Comparison of ENCODE assay signal across 3 cellular contexts in genomic region chr6:35147101-35147885, GRCh38.
A peak's percentile ranks its signal among the peaks of the same experiment; 100 is the strongest.
TF ChIP-seq lines count a peak whose summit lies in the region.

No MANE protein-coding gene starts in this region.

TF ChIP-seq in HepG2, 621 proteins besides CTCF, POLR2A, EP300 and RAD21:
- no peak for TF ChIP-seq ZNF674 (CRISPR knock-in tag; IDR thresholded peaks at IDR 0.05; ENCODE audit: low read depth)
- TF ChIP-seq MAFK (conservative IDR thresholded peaks at IDR 0.05 in 1 of 2, IDR thresholded peaks at IDR 0.05 in 1 of 2; ENCODE audit: low read length in 2 of 2) = peak; percentile 17 to 34; a peak in 2 of 4 replicates

TF ChIP-seq in H1, 55 proteins besides CTCF, POLR2A, EP300 and RAD21:
- no peak for TF ChIP-seq CTBP2 (IDR thresholded peaks at IDR 0.05; ENCODE audit: borderline replicate concordance, insufficient read depth, insufficient read length, low read length)
- TF ChIP-seq, protein P1, sequence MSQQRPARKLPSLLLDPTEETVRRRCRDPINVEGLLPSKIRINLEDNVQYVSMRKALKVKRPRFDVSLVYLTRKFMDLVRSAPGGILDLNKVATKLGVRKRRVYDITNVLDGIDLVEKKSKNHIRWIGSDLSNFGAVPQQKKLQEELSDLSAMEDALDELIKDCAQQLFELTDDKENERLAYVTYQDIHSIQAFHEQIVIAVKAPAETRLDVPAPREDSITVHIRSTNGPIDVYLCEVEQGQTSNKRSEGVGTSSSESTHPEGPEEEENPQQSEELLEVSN (IDR thresholded peaks at IDR 0.05) = no peak
- TF ChIP-seq JUN (IDR thresholded peaks at IDR 0.05; ENCODE audit: low read depth, low read length) = no peak
- TF ChIP-seq HDAC2 (IDR thresholded peaks at IDR 0.05; ENCODE audit: borderline replicate concordance in 1 of 2, low read depth in 2 of 2, low read length in 2 of 2) = no peak
- no peak for TF ChIP-seq TCF12 (IDR thresholded peaks at IDR 0.05; ENCODE audit: low read depth, low read length)
- no peak for TF ChIP-seq CBX8 (IDR thresholded peaks at IDR 0.05; ENCODE audit: borderline replicate concordance, low read depth, low read length)
- no peak for TF ChIP-seq SP2 (IDR thresholded peaks at IDR 0.05; ENCODE audit: low read length)
- no peak for TF ChIP-seq TEAD4 (IDR thresholded peaks at IDR 0.05; ENCODE audit: low read depth, low read length)

TF ChIP-seq in GM12891, 5 proteins besides CTCF, POLR2A, EP300 and RAD21:
- TF ChIP-seq PAX5 (IDR thresholded peaks at IDR 0.05; ENCODE audit: insufficient read depth, low read length, severe bottlenecking) (no peak), POU2F2 (IDR thresholded peaks at IDR 0.05; ENCODE audit: low read depth, low read length) (no peak), POLR2AphosphoS5 (IDR thresholded peaks at IDR 0.05; ENCODE audit: low read depth, low read length) (no peak), SPI1 (IDR thresholded peaks at IDR 0.05; ENCODE audit: low read depth, low read length) (no peak), TAF1 (IDR thresholded peaks at IDR 0.05; ENCODE audit: low read depth, low read length) (no peak)
